In the genomic region with DNA sequence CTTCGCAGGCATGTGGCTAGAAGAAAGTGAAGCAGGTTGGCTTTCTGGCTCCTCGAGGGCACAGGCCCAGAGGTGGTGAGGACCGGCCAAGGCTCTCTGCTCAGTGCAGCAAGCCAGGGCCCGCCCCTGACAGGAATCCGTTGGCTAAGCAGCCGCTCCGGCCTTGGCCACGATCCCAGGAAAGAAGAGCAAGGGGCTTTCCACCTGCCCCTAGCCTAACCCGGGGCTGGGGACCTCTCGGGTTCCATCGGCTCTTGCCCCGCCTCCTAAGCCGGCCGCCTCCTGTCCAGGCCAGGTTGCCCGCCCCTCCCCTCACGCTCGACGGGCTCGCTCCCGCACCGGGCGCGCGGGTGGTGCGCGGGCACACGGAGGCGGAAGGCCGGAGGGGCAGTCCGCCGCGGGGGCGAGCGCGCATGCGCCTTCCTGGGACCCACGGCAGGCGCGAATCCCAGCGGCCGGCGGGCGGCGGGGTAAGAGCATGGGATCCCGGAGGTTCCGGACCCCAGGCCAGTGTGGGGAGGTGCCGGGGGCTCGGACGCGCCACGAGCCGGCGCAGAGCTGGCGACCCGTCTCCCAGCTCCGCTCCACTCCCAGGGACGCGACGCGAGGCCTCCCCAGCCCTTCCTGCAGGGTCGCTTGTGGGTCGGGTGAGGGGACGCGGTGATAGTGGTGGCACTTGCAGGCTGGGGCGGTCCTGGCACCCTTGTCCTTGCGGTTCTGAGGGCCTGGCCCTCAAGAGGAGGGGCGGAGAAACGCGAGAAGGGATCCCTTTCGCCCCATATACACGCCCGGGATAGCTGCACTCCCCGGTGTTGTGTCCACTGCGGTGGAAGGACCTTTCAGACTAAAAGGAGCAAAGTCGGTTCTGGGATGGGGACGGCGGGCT, we compare ENCODE assay signal across 1 cellular context.
TF ChIP-seq lines count a peak whose summit lies in the region.

A gene (plus strand): TSS at position 410 of the 886 bp plus-strand sequence. CDS start 3,351 bp downstream, outside the sequence.

TF ChIP-seq in WTC11, 78 proteins besides CTCF, POLR2A, EP300 and RAD21 (continued from another document and continues in another):
- TF ChIP-seq, protein P1, sequence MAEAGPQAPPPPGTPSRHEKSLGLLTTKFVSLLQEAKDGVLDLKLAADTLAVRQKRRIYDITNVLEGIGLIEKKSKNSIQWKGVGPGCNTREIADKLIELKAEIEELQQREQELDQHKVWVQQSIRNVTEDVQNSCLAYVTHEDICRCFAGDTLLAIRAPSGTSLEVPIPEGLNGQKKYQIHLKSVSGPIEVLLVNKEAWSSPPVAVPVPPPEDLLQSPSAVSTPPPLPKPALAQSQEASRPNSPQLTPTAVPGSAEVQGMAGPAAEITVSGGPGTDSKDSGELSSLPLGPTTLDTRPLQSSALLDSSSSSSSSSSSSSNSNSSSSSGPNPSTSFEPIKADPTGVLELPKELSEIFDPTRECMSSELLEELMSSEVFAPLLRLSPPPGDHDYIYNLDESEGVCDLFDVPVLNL (CRISPR knock-in tag; IDR thresholded peaks at IDR 0.05; ENCODE audit: borderline replicate concordance, low read depth) = no peak
- TF ChIP-seq IRF2 (CRISPR knock-in tag; IDR thresholded peaks at IDR 0.05; ENCODE audit: borderline replicate concordance, low read depth) (no peak), CREB1 (CRISPR knock-in tag; IDR thresholded peaks at IDR 0.05) (no peak), NR2C2 (CRISPR knock-in tag; IDR thresholded peaks at IDR 0.05) (no peak), ELF4 (CRISPR knock-in tag; IDR thresholded peaks at IDR 0.05; ENCODE audit: low read depth) (0 out of 2 replicates have a peak, but pooled peaks have one; percentile 58), ZBTB21 (CRISPR knock-in tag; IDR thresholded peaks at IDR 0.05; ENCODE audit: borderline replicate concordance) (peak; percentile 57; the same call in 1 of the 2 replicates), OVOL2 (CRISPR knock-in tag; IDR thresholded peaks at IDR 0.05; ENCODE audit: borderline replicate concordance) (no peak), MYBL2 (CRISPR knock-in tag; IDR thresholded peaks at IDR 0.05) (peak; percentile 21; the same call in 1 of the 2 replicates), TP53 (CRISPR knock-in tag; IDR thresholded peaks at IDR 0.05) (peak; percentile 78), RORB (CRISPR knock-in tag; IDR thresholded peaks at IDR 0.05) (no peak), JAZF1 (CRISPR knock-in tag; IDR thresholded peaks at IDR 0.05) (no peak), FOXJ3 (CRISPR knock-in tag; IDR thresholded peaks at IDR 0.05; ENCODE audit: borderline replicate concordance) (no peak), NR3C1 (CRISPR knock-in tag; conservative IDR thresholded peaks at IDR 0.05; ENCODE audit: low read depth) (no peak), ZNF416 (CRISPR knock-in tag; IDR thresholded peaks at IDR 0.05) (0 out of 2 replicates have a peak, but pooled peaks have one; percentile 27), TCF7 (CRISPR knock-in tag; IDR thresholded peaks at IDR 0.05; ENCODE audit: low read depth) (no peak), TEAD4 (CRISPR knock-in tag; IDR thresholded peaks at IDR 0.05) (no peak), ZNF423 (CRISPR knock-in tag; IDR thresholded peaks at IDR 0.05) (no peak), SMAD3 (CRISPR knock-in tag; IDR thresholded peaks at IDR 0.05; ENCODE audit: borderline replicate concordance) (peak; percentile 82; the same call in 1 of the 2 replicates), CREM (CRISPR knock-in tag; IDR thresholded peaks at IDR 0.05) (peak; percentile 62; the same call in 1 of the 2 replicates), FOXP1 (CRISPR knock-in tag; IDR thresholded peaks at IDR 0.05; ENCODE audit: borderline replicate concordance) (no peak; the same call in 1 of the 2 replicates), CBFB (CRISPR knock-in tag; IDR thresholded peaks at IDR 0.05; ENCODE audit: low read depth) (no peak; the same call in 1 of the 2 replicates), MXD4 (CRISPR knock-in tag; IDR thresholded peaks at IDR 0.05; ENCODE audit: borderline replicate concordance) (no peak; the same call in 1 of the 2 replicates), ESRRA (CRISPR knock-in tag; IDR thresholded peaks at IDR 0.05; ENCODE audit: borderline replicate concordance) (0 out of 2 replicates have a peak, but pooled peaks have one; percentile 19), GABPB1 (CRISPR knock-in tag; IDR thresholded peaks at IDR 0.05) (no peak), GRHL2 (CRISPR knock-in tag; IDR thresholded peaks at IDR 0.05; ENCODE audit: insufficient replicate concordance, severe bottlenecking) (no peak), NFE2L1 (CRISPR knock-in tag; IDR thresholded peaks at IDR 0.05) (peak; percentile 69; the same call in 1 of the 2 replicates), ZNF671 (CRISPR knock-in tag; IDR thresholded peaks at IDR 0.05) (no peak)
- TF ChIP-seq, protein P2, sequence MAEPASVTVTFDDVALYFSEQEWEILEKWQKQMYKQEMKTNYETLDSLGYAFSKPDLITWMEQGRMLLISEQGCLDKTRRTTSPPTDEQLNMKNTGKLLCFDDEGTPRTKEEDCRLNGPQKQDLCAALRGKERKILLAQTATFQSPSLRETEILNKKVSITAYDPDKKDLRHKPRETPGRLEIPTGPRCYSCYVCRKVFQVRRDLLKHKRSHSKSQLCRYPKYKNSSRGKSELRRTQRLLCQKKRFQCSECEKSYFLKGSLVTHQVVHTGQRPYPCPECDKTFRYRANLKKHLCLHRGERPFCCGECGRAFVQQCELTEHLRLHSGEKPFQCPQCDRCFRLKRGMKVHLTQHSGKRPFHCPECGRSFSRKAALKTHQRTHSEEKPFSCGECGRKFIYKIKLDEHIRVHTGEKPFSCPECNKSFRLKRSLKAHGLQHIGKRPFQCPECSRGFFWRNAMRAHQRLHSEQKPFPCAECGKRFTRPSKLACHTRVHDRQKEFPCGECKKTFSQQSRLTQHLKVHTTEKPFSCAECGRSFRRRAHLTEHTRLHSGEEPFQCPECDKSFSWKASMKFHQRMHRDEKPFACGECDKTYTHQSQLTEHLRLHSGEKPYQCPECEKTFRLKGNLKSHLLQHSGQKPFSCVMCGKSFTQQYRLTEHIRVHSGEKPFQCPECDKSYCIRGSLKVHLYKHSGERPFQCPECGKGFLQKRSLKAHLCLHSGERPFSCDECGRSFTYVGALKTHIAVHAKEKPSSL (CRISPR knock-in tag; conservative IDR thresholded peaks at IDR 0.05) = no peak
- TF ChIP-seq, protein P3, sequence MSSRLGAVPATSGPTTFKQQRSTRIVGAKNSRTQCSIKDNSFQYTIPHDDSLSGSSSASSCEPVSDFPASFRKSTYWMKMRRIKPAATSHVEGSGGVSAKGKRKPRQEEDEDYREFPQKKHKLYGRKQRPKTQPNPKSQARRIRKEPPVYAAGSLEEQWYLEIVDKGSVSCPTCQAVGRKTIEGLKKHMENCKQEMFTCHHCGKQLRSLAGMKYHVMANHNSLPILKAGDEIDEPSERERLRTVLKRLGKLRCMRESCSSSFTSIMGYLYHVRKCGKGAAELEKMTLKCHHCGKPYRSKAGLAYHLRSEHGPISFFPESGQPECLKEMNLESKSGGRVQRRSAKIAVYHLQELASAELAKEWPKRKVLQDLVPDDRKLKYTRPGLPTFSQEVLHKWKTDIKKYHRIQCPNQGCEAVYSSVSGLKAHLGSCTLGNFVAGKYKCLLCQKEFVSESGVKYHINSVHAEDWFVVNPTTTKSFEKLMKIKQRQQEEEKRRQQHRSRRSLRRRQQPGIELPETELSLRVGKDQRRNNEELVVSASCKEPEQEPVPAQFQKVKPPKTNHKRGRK (CRISPR knock-in tag; IDR thresholded peaks at IDR 0.05; ENCODE audit: borderline replicate concordance) = no peak
- TF ChIP-seq, protein P4, sequence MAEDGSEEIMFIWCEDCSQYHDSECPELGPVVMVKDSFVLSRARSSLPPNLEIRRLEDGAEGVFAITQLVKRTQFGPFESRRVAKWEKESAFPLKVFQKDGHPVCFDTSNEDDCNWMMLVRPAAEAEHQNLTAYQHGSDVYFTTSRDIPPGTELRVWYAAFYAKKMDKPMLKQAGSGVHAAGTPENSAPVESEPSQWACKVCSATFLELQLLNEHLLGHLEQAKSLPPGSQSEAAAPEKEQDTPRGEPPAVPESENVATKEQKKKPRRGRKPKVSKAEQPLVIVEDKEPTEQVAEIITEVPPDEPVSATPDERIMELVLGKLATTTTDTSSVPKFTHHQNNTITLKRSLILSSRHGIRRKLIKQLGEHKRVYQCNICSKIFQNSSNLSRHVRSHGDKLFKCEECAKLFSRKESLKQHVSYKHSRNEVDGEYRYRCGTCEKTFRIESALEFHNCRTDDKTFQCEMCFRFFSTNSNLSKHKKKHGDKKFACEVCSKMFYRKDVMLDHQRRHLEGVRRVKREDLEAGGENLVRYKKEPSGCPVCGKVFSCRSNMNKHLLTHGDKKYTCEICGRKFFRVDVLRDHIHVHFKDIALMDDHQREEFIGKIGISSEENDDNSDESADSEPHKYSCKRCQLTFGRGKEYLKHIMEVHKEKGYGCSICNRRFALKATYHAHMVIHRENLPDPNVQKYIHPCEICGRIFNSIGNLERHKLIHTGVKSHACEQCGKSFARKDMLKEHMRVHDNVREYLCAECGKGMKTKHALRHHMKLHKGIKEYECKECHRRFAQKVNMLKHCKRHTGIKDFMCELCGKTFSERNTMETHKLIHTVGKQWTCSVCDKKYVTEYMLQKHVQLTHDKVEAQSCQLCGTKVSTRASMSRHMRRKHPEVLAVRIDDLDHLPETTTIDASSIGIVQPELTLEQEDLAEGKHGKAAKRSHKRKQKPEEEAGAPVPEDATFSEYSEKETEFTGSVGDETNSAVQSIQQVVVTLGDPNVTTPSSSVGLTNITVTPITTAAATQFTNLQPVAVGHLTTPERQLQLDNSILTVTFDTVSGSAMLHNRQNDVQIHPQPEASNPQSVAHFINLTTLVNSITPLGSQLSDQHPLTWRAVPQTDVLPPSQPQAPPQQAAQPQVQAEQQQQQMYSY (CRISPR knock-in tag; IDR thresholded peaks at IDR 0.05) = no peak
- TF ChIP-seq, protein P5, sequence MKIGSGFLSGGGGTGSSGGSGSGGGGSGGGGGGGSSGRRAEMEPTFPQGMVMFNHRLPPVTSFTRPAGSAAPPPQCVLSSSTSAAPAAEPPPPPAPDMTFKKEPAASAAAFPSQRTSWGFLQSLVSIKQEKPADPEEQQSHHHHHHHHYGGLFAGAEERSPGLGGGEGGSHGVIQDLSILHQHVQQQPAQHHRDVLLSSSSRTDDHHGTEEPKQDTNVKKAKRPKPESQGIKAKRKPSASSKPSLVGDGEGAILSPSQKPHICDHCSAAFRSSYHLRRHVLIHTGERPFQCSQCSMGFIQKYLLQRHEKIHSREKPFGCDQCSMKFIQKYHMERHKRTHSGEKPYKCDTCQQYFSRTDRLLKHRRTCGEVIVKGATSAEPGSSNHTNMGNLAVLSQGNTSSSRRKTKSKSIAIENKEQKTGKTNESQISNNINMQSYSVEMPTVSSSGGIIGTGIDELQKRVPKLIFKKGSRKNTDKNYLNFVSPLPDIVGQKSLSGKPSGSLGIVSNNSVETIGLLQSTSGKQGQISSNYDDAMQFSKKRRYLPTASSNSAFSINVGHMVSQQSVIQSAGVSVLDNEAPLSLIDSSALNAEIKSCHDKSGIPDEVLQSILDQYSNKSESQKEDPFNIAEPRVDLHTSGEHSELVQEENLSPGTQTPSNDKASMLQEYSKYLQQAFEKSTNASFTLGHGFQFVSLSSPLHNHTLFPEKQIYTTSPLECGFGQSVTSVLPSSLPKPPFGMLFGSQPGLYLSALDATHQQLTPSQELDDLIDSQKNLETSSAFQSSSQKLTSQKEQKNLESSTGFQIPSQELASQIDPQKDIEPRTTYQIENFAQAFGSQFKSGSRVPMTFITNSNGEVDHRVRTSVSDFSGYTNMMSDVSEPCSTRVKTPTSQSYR (CRISPR knock-in tag; IDR thresholded peaks at IDR 0.05) = peak; percentile 21
- TF ChIP-seq, protein P6, sequence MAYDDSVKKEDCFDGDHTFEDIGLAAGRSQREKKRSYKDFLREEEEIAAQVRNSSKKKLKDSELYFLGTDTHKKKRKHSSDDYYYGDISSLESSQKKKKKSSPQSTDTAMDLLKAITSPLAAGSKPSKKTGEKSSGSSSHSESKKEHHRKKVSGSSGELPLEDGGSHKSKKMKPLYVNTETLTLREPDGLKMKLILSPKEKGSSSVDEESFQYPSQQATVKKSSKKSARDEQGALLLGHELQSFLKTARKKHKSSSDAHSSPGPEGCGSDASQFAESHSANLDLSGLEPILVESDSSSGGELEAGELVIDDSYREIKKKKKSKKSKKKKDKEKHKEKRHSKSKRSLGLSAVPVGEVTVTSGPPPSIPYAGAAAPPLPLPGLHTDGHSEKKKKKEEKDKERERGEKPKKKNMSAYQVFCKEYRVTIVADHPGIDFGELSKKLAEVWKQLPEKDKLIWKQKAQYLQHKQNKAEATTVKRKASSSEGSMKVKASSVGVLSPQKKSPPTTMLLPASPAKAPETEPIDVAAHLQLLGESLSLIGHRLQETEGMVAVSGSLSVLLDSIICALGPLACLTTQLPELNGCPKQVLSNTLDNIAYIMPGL (CRISPR knock-in tag; IDR thresholded peaks at IDR 0.05) = peak; percentile 98; the same call in 1 of the 2 replicates
- TF ChIP-seq, protein P7, sequence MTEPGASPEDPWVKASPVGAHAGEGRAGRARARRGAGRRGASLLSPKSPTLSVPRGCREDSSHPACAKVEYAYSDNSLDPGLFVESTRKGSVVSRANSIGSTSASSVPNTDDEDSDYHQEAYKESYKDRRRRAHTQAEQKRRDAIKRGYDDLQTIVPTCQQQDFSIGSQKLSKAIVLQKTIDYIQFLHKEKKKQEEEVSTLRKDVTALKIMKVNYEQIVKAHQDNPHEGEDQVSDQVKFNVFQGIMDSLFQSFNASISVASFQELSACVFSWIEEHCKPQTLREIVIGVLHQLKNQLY (CRISPR knock-in tag; IDR thresholded peaks at IDR 0.05) = peak; percentile 94
- TF ChIP-seq, protein P8, sequence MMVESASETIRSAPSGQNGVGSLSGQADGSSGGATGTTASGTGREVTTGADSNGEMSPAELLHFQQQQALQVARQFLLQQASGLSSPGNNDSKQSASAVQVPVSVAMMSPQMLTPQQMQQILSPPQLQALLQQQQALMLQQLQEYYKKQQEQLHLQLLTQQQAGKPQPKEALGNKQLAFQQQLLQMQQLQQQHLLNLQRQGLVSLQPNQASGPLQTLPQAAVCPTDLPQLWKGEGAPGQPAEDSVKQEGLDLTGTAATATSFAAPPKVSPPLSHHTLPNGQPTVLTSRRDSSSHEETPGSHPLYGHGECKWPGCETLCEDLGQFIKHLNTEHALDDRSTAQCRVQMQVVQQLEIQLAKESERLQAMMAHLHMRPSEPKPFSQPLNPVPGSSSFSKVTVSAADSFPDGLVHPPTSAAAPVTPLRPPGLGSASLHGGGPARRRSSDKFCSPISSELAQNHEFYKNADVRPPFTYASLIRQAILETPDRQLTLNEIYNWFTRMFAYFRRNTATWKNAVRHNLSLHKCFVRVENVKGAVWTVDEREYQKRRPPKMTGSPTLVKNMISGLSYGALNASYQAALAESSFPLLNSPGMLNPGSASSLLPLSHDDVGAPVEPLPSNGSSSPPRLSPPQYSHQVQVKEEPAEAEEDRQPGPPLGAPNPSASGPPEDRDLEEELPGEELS (CRISPR knock-in tag; IDR thresholded peaks at IDR 0.05) = no peak; the same call in 1 of the 2 replicates
